Comparison of ENCODE assay signal across 9 cellular contexts in genomic region chr22:20942203-20942902, GRCh38. TPM values are rescaled to one million over a fixed set of nuclear protein-coding genes. Genes with fewer than 3 reads are reported as not detected.
DNase-seq lines count a peak whose midpoint lies in the region; ATAC-seq, FAIRE-seq and TF ChIP-seq lines count a peak whose summit lies in the region.
"Not testable (repeated sequence)": the region's sequence is repeated elsewhere in the genome, so short reads cannot be mapped to it uniquely, and the experiment has no call there.
"Had no signal": no experiment of that assay in that cellular context is flagged by ENCODE, and none has a peak within 500 bp of the region (broad histone marks: within the 10 kb centered on the region; RNA-seq: fewer than 3 reads in every experiment).

No MANE protein-coding gene starts in this region.

- H3K36me3 ChIP-seq in RWPE2 (ENCODE audit: low read depth) (peaks cover 24% of the 10 kb centered on the region), HepG2 (replicated peaks in 1 of 2; ENCODE audit: control insufficient read depth in 1 of 2, insufficient read depth in 2 of 2, low read length in 2 of 2) (peaks cover 15 to 65% of the 10 kb centered on the region in 2 experiments)
- not testable (repeated sequence) for H3K36me3 ChIP-seq in sigmoid colon

- not testable (repeated sequence) for H3K27me3 Mint-ChIP-seq in CD4-positive, alpha-beta T cell; activated B cell treated with CpG ODN at 0.5 μM for 24 hours; effector memory CD8-positive, alpha-beta T cell; naive thymus-derived CD8-positive, alpha-beta T cell

- H3K4me3 Mint-ChIP-seq in CD4-positive, alpha-beta T cell; activated B cell treated with CpG ODN at 0.5 μM for 24 hours: not testable (repeated sequence)
- H3K4me3 Mint-ChIP-seq in effector memory CD8-positive, alpha-beta T cell, result peak overlapping the region; percentile 31 to 49
- H3K4me3 Mint-ChIP-seq in naive thymus-derived CD8-positive, alpha-beta T cell, result peak overlapping the region in 8 of 10 donors; percentile 7 to 58 (median 32)

- DNase-seq in CD4-positive, alpha-beta T cell; RWPE2 (ENCODE audit: low spot score); activated B cell treated with CpG ODN at 0.5 μM for 24 hours; effector memory CD8-positive, alpha-beta T cell; HepG2 (ENCODE audit: low spot score); naive thymus-derived CD8-positive, alpha-beta T cell: not testable (repeated sequence)
- DNase-seq in sigmoid colon, result peak; percentile 15

- not testable (repeated sequence) for ATAC-seq in CD4-positive, alpha-beta T cell (ENCODE audit: poor library complexity); RWPE2 (ENCODE audit: low read depth); activated B cell treated with CpG ODN at 0.5 μM for 24 hours (ENCODE audit: low read depth); effector memory CD8-positive, alpha-beta T cell (replicated peaks); HepG2; naive thymus-derived CD8-positive, alpha-beta T cell

- WGBS in HepG2 (ENCODE audit: low lambda C conversion rate), result 94% methylated on average over 7 of the region's 7 CpGs
- WGBS in sigmoid colon, 2 donors, result 86 to 90% methylated on average over 7 of the region's 7 CpGs

- not testable (repeated sequence) for H2AFZ ChIP-seq in HepG2 (ENCODE audit: low read length)

- H3K79me2 ChIP-seq in HepG2 (ENCODE audit: insufficient read depth, low read length), result peaks cover 92% of the 10 kb centered on the region

- POLR2A ChIA-PET in CD4-positive, alpha-beta T cell (lab: Charles Lee); activated B cell treated with CpG ODN at 0.5 μM for 24 hours (lab: Charles Lee); HepG2 (lab: Yijun Ruan, JAX); naive thymus-derived CD8-positive, alpha-beta T cell (lab: Charles Lee): not testable (repeated sequence)

- not testable (repeated sequence) for BruUV-seq in HepG2 (replicated peaks; lab: Mats Ljungman, UMichigan)

- H3K9me3 Mint-ChIP-seq in CD4-positive, alpha-beta T cell; activated B cell treated with CpG ODN at 0.5 μM for 24 hours; effector memory CD8-positive, alpha-beta T cell; naive thymus-derived CD8-positive, alpha-beta T cell: not testable (repeated sequence)

- FAIRE-seq in HepG2 (lab: Jason Lieb, UNC), result not testable (repeated sequence)

- not testable (repeated sequence) for TF ChIP-seq CTCF in CD4-positive, alpha-beta T cell (IDR thresholded peaks at IDR 0.05); RWPE2 (IDR thresholded peaks at IDR 0.05; ENCODE audit: poor library complexity, severe bottlenecking); activated B cell treated with CpG ODN at 0.5 μM for 24 hours (IDR thresholded peaks at IDR 0.05); HepG2 (CRISPR knock-in tag; IDR thresholded peaks at IDR 0.05); sigmoid colon (IDR thresholded peaks at IDR 0.05)

- peak overlapping the region; percentile 6 for H3K27ac Mint-ChIP-seq in CD4-positive, alpha-beta T cell
- peak overlapping the region; percentile 42 for H3K27ac Mint-ChIP-seq in activated B cell treated with CpG ODN at 0.5 μM for 24 hours
- H3K27ac Mint-ChIP-seq in effector memory CD8-positive, alpha-beta T cell, result peak overlapping the region; percentile 71 to 80
- H3K27ac Mint-ChIP-seq in naive thymus-derived CD8-positive, alpha-beta T cell, result peak overlapping the region in 2 of 10 donors; percentile 33 to 86

- not testable (repeated sequence) for TF ChIP-seq POLR2A in HepG2 (IDR thresholded peaks at IDR 0.05; ENCODE audit: insufficient read depth in 1 of 2, low read depth in 2 of 2, low read length in 2 of 2); sigmoid colon (IDR thresholded peaks at IDR 0.05)

- not testable (repeated sequence) for H3K4me2 ChIP-seq in HepG2 (ENCODE audit: low read depth, low read length)

- not testable (repeated sequence) for H3K9me3 ChIP-seq in CD4-positive, alpha-beta T cell (ENCODE audit: control insufficient read depth, low read length); RWPE2 (ENCODE audit: severe bottlenecking); HepG2 (ENCODE audit: low read length); sigmoid colon

- TF ChIP-seq EP300 in HepG2 (IDR thresholded peaks at IDR 0.05; ENCODE audit: low read depth in 2 of 2, low read length in 2 of 2); HepG2 (CRISPR knock-in tag; IDR thresholded peaks at IDR 0.05; ENCODE audit: borderline replicate concordance); sigmoid colon (IDR thresholded peaks at IDR 0.05): not testable (repeated sequence)

- not testable (repeated sequence) for TF ChIP-seq RAD21 in HepG2 (CRISPR knock-in tag; IDR thresholded peaks at IDR 0.05)

- intact Hi-C loops in CD4-positive, alpha-beta T cell (cut with DNase I, micrococcal nuclease); activated B cell treated with CpG ODN at 0.5 μM for 24 hours (cut with micrococcal nuclease); HepG2 (cut with micrococcal nuclease; ENCODE audit: unreplicated experiment); sigmoid colon (cut with DNase I): not testable (repeated sequence)

- peaks cover 94% of the 10 kb centered on the region for H4K20me1 ChIP-seq in HepG2 (ENCODE audit: insufficient read depth, low read length)

- peaks cover 86% of the 10 kb centered on the region for H3K4me1 Mint-ChIP-seq in CD4-positive, alpha-beta T cell (ENCODE audit: low read depth)
- peaks cover 78% of the 10 kb centered on the region for H3K4me1 Mint-ChIP-seq in activated B cell treated with CpG ODN at 0.5 μM for 24 hours
- H3K4me1 Mint-ChIP-seq in effector memory CD8-positive, alpha-beta T cell (ENCODE audit: low read depth in 2 of 2), result peaks cover 59 to 75% of the 10 kb centered on the region in 2 donors
- peaks cover 40 to 91% (median 90%) of the 10 kb centered on the region in 4 donors for H3K4me1 Mint-ChIP-seq in naive thymus-derived CD8-positive, alpha-beta T cell

- not testable (repeated sequence) for H3K9ac ChIP-seq in HepG2 (ENCODE audit: insufficient read depth, low read depth, low read length)

- in situ Hi-C loops in HepG2 (cut with HindIII; ENCODE audit: extremely low pct_ligation_motif_present, low pct_unique_long_range_greater_than_20kb), result not testable (repeated sequence)

- peaks cover 79% of the 10 kb centered on the region for H3K36me3 Mint-ChIP-seq in CD4-positive, alpha-beta T cell (ENCODE audit: low read depth)
- H3K36me3 Mint-ChIP-seq in activated B cell treated with CpG ODN at 0.5 μM for 24 hours (ENCODE audit: low read depth), result peaks cover 44% of the 10 kb centered on the region
- peaks cover 23% of the 10 kb centered on the region for H3K36me3 Mint-ChIP-seq in effector memory CD8-positive, alpha-beta T cell (ENCODE audit: insufficient read depth)
- H3K36me3 Mint-ChIP-seq in naive thymus-derived CD8-positive, alpha-beta T cell, result peaks cover 0 to 54% (median 2%) of the 10 kb centered on the region in 3 donors

- not testable (repeated sequence) for H3K27me3 ChIP-seq in CD4-positive, alpha-beta T cell (ENCODE audit: control insufficient read depth, insufficient read depth, low read length); RWPE2 (ENCODE audit: insufficient read depth, poor library complexity, severe bottlenecking); HepG2 (ENCODE audit: control insufficient read depth in 1 of 2, insufficient read depth in 2 of 2, low read length in 2 of 2); sigmoid colon

- not testable (repeated sequence) for H3K4me3 ChIP-seq in RWPE2 (ENCODE audit: severe bottlenecking); HepG2 (replicated peaks in 1 of 3; ENCODE audit: insufficient read depth in 1 of 3, low read depth in 2 of 3, low read length in 3 of 3); sigmoid colon

- CTCF ChIA-PET in CD4-positive, alpha-beta T cell (lab: Charles Lee); activated B cell treated with CpG ODN at 0.5 μM for 24 hours (lab: Charles Lee); HepG2 (lab: Yijun Ruan, JAX; ENCODE audit: low intra/inter-chr PET ratio, low total read pairs): not testable (repeated sequence)

- H3K27ac ChIP-seq in CD4-positive, alpha-beta T cell (ENCODE audit: low read depth, low read length); HepG2 (ENCODE audit: extremely low read length, insufficient read depth, low read length); sigmoid colon: not testable (repeated sequence)
- peak overlapping the region; percentile 5 for H3K27ac ChIP-seq in RWPE2 (ENCODE audit: poor library complexity, severe bottlenecking)

- peaks cover 34% of the 10 kb centered on the region for H3K4me1 ChIP-seq in RWPE2 (ENCODE audit: insufficient read depth, poor library complexity, severe bottlenecking)
- peaks cover 91% of the 10 kb centered on the region for H3K4me1 ChIP-seq in HepG2 (ENCODE audit: insufficient read depth, low read length)
- peaks cover 0 to 52% (median 47%) of the 10 kb centered on the region in 4 donors for H3K4me1 ChIP-seq in sigmoid colon

RNA-seq across cellular contexts. Expression of gene AIFM3, which starts 24.7 kb away (rescaled TPM):
- total RNA-seq in CD4-positive, alpha-beta T cell, result under 1 TPM; 0.34 to 0.41 TPM
- total RNA-seq in activated B cell treated with CpG ODN at 0.5 μM for 24 hours, result 0.86 and 1.3 TPM in 2 replicates
- total RNA-seq in HepG2 (2016; rRNA removed; fragmentation: Illumina TruSeq; extraction: Trizol), result 11.0 and 15.3 TPM in 2 replicates
- total RNA-seq in HepG2 (2016; cell fraction: cytosol; rRNA removed; fragmentation: Illumina TruSeq; extraction: Trizol; ENCODE audit: low read depth), result 11.0 and 11.3 TPM in 2 replicates
- total RNA-seq in HepG2 (2016; cell fraction: insoluble cytoplasmic fraction; rRNA removed; fragmentation: Illumina TruSeq; extraction: Trizol), result 8.7 and 17.7 TPM in 2 replicates
- total RNA-seq in HepG2 (2016; cell fraction: membrane; rRNA removed; fragmentation: Illumina TruSeq; extraction: Trizol), result 18.9 and 20.5 TPM in 2 replicates
- 17.3 and 19.2 TPM in 2 replicates for total RNA-seq in HepG2 (2016; cell fraction: nucleus; rRNA removed; fragmentation: Illumina TruSeq; extraction: Trizol)
- 9.0 and 12.0 TPM in 2 replicates for polyA plus RNA-seq in HepG2 (2011; rRNA removed)
- 9.9 and 12.9 TPM in 2 replicates for polyA plus RNA-seq in HepG2 (2011; cell fraction: cytosol; rRNA removed)
- polyA plus RNA-seq in HepG2 (2011; cell fraction: nucleus; rRNA removed), result 124 and 135 TPM in 2 replicates
- 9.3 and 10.2 TPM in 2 replicates for polyA plus RNA-seq in HepG2 (2012)
- polyA plus RNA-seq in HepG2 (2016; cell fraction: cytosol; fragmentation: Illumina TruSeq; extraction: Trizol; ENCODE audit: low read depth), result 9.8 and 11.5 TPM in 2 replicates
- polyA plus RNA-seq in HepG2 (2016; cell fraction: insoluble cytoplasmic fraction; fragmentation: Illumina TruSeq; extraction: Trizol; ENCODE audit: low read depth), result 8.2 and 11.1 TPM in 2 replicates
- polyA plus RNA-seq in HepG2 (2016; cell fraction: membrane; fragmentation: Illumina TruSeq; extraction: Trizol; ENCODE audit: low read depth), result 16.8 and 17.1 TPM in 2 replicates
- 45.0 and 47.7 TPM in 2 replicates for polyA plus RNA-seq in HepG2 (2016; cell fraction: nucleus; fragmentation: Illumina TruSeq; extraction: Trizol; ENCODE audit: insufficient read depth, low read depth)
- polyA minus RNA-seq in HepG2 (2011; rRNA and poly(A)+ RNA removed; ENCODE audit: low replicate concordance), result 0.07 and 13.9 TPM in 2 replicates
- polyA minus RNA-seq in HepG2 (2011; cell fraction: cytosol; rRNA and poly(A)+ RNA removed), result 6.5 and 6.6 TPM in 2 replicates
- 18.9 and 19.3 TPM in 2 replicates for polyA minus RNA-seq in HepG2 (2011; cell fraction: nucleus; rRNA and poly(A)+ RNA removed)
- total RNA-seq in naive thymus-derived CD8-positive, alpha-beta T cell, result 1 to 10 TPM in 1 of 2 experiments, under 1 TPM in 1; 0.47 to 1.3 TPM
- polyA plus RNA-seq in naive thymus-derived CD8-positive, alpha-beta T cell, result under 1 TPM; 0.16 to 0.53 (median 0.32) TPM
- total RNA-seq in sigmoid colon, result 1 to 10 TPM in 3 of 4 donors, under 1 TPM in 1; 0.66 to 1.9 (median 1.3) TPM
- 100 to 1,000 TPM in 1 of 3 donors, 10 to 100 TPM in 2; 72.6 to 105 (median 91.3) TPM for polyA plus RNA-seq in sigmoid colon
- total RNA-seq: HT1080 had no signal
- polyA plus RNA-seq: CD4-positive, alpha-beta memory T cell had no signal

RNA-seq across cellular contexts. Expression of gene CRKL, which starts 25.1 kb away (rescaled TPM):
- 10 to 100 TPM; 41.9 to 43.5 TPM for total RNA-seq in CD4-positive, alpha-beta T cell
- total RNA-seq in activated B cell treated with CpG ODN at 0.5 μM for 24 hours (51.1 and 55.7 TPM in 2 replicates), HepG2 (2016; rRNA removed; fragmentation: Illumina TruSeq; extraction: Trizol) (60.6 and 75.5 TPM in 2 replicates), sigmoid colon (10 to 100 TPM; 35.6 to 37.1 (median 36.4) TPM)
- 31.3 and 33.5 TPM in 2 replicates for total RNA-seq in HepG2 (2016; cell fraction: cytosol; rRNA removed; fragmentation: Illumina TruSeq; extraction: Trizol; ENCODE audit: low read depth)
- 61.8 and 67.5 TPM in 2 replicates for total RNA-seq in HepG2 (2016; cell fraction: insoluble cytoplasmic fraction; rRNA removed; fragmentation: Illumina TruSeq; extraction: Trizol)
- 27.3 and 27.5 TPM in 2 replicates for total RNA-seq in HepG2 (2016; cell fraction: membrane; rRNA removed; fragmentation: Illumina TruSeq; extraction: Trizol)
- total RNA-seq in HepG2 (2016; cell fraction: nucleus; rRNA removed; fragmentation: Illumina TruSeq; extraction: Trizol), result 33.6 and 40.5 TPM in 2 replicates
- polyA plus RNA-seq in HepG2 (2011; rRNA removed) (35.0 and 37.4 TPM in 2 replicates), sigmoid colon (10 to 100 TPM; 16.8 to 25.0 (median 21.3) TPM)
- 27.9 and 33.2 TPM in 2 replicates for polyA plus RNA-seq in HepG2 (2011; cell fraction: cytosol; rRNA removed)
- polyA plus RNA-seq in HepG2 (2011; cell fraction: nucleus; rRNA removed), result 28.4 and 33.0 TPM in 2 replicates
- polyA plus RNA-seq in HepG2 (2012), result 35.2 and 35.3 TPM in 2 replicates
- 1.8 and 2.0 TPM in 2 replicates for polyA plus RNA-seq in HepG2 (2016; cell fraction: cytosol; fragmentation: Illumina TruSeq; extraction: Trizol; ENCODE audit: low read depth)
- 51.7 and 54.5 TPM in 2 replicates for polyA plus RNA-seq in HepG2 (2016; cell fraction: insoluble cytoplasmic fraction; fragmentation: Illumina TruSeq; extraction: Trizol; ENCODE audit: low read depth)
- polyA plus RNA-seq in HepG2 (2016; cell fraction: membrane; fragmentation: Illumina TruSeq; extraction: Trizol; ENCODE audit: low read depth), result 8.2 and 8.3 TPM in 2 replicates
- polyA plus RNA-seq in HepG2 (2016; cell fraction: nucleus; fragmentation: Illumina TruSeq; extraction: Trizol; ENCODE audit: insufficient read depth, low read depth), result 43.1 and 45.5 TPM in 2 replicates
- 24.4 and 79.1 TPM in 2 replicates for polyA minus RNA-seq in HepG2 (2011; rRNA and poly(A)+ RNA removed; ENCODE audit: low replicate concordance)
- polyA minus RNA-seq in HepG2 (2011; cell fraction: cytosol; rRNA and poly(A)+ RNA removed), result 48.4 and 52.7 TPM in 2 replicates
- polyA minus RNA-seq in HepG2 (2011; cell fraction: nucleus; rRNA and poly(A)+ RNA removed), result 20.6 and 30.0 TPM in 2 replicates
- total RNA-seq in naive thymus-derived CD8-positive, alpha-beta T cell, result 10 to 100 TPM; 75.1 to 79.0 TPM
- polyA plus RNA-seq in naive thymus-derived CD8-positive, alpha-beta T cell, result 10 to 100 TPM; 39.0 to 53.8 (median 40.1) TPM

RNA-seq across cellular contexts. Expression of gene LZTR1, which starts 39.7 kb away (rescaled TPM):
- 10 to 100 TPM; 48.4 to 51.3 TPM for total RNA-seq in CD4-positive, alpha-beta T cell
- total RNA-seq in activated B cell treated with CpG ODN at 0.5 μM for 24 hours (79.2 and 89.3 TPM in 2 replicates), HepG2 (2016; rRNA removed; fragmentation: Illumina TruSeq; extraction: Trizol) (12.0 and 22.4 TPM in 2 replicates), sigmoid colon (10 to 100 TPM; 30.8 to 50.4 (median 35.8) TPM)
- 6.7 and 7.2 TPM in 2 replicates for total RNA-seq in HepG2 (2016; cell fraction: cytosol; rRNA removed; fragmentation: Illumina TruSeq; extraction: Trizol; ENCODE audit: low read depth)
- total RNA-seq in HepG2 (2016; cell fraction: insoluble cytoplasmic fraction; rRNA removed; fragmentation: Illumina TruSeq; extraction: Trizol), result 11.0 and 24.0 TPM in 2 replicates
- 7.2 and 7.5 TPM in 2 replicates for total RNA-seq in HepG2 (2016; cell fraction: membrane; rRNA removed; fragmentation: Illumina TruSeq; extraction: Trizol)
- total RNA-seq in HepG2 (2016; cell fraction: nucleus; rRNA removed; fragmentation: Illumina TruSeq; extraction: Trizol), result 24.0 and 31.5 TPM in 2 replicates
- polyA plus RNA-seq in HepG2 (2011; rRNA removed) (21.8 and 36.0 TPM in 2 replicates), sigmoid colon (10 to 100 TPM; 10.2 to 40.5 (median 12.5) TPM)
- polyA plus RNA-seq in HepG2 (2011; cell fraction: cytosol; rRNA removed), result 7.8 and 11.5 TPM in 2 replicates
- polyA plus RNA-seq in HepG2 (2011; cell fraction: nucleus; rRNA removed), result 218 and 255 TPM in 2 replicates
- 16.0 and 20.8 TPM in 2 replicates for polyA plus RNA-seq in HepG2 (2012)
- polyA plus RNA-seq in HepG2 (2016; cell fraction: cytosol; fragmentation: Illumina TruSeq; extraction: Trizol; ENCODE audit: low read depth), result 1.7 and 1.9 TPM in 2 replicates
- polyA plus RNA-seq in HepG2 (2016; cell fraction: insoluble cytoplasmic fraction; fragmentation: Illumina TruSeq; extraction: Trizol; ENCODE audit: low read depth), result 10.7 and 13.3 TPM in 2 replicates
- polyA plus RNA-seq in HepG2 (2016; cell fraction: membrane; fragmentation: Illumina TruSeq; extraction: Trizol; ENCODE audit: low read depth), result 3.5 and 4.4 TPM in 2 replicates
- 85.8 and 92.2 TPM in 2 replicates for polyA plus RNA-seq in HepG2 (2016; cell fraction: nucleus; fragmentation: Illumina TruSeq; extraction: Trizol; ENCODE audit: insufficient read depth, low read depth)
- 28.9 and 51.0 TPM in 2 replicates for polyA minus RNA-seq in HepG2 (2011; rRNA and poly(A)+ RNA removed; ENCODE audit: low replicate concordance)
- 12.1 and 13.7 TPM in 2 replicates for polyA minus RNA-seq in HepG2 (2011; cell fraction: cytosol; rRNA and poly(A)+ RNA removed)
- 71.7 and 79.9 TPM in 2 replicates for polyA minus RNA-seq in HepG2 (2011; cell fraction: nucleus; rRNA and poly(A)+ RNA removed)
- 100 to 1,000 TPM in 1 of 2 experiments, 10 to 100 TPM in 1; 92.9 to 103 TPM for total RNA-seq in naive thymus-derived CD8-positive, alpha-beta T cell
- 10 to 100 TPM in 2 of 3 donors, 1 to 10 TPM in 1; 8.6 to 14.5 (median 12.3) TPM for polyA plus RNA-seq in naive thymus-derived CD8-positive, alpha-beta T cell

RNA-seq across cellular contexts. Expression of gene THAP7, which starts 59.6 kb away (rescaled TPM):
- total RNA-seq in CD4-positive, alpha-beta T cell, result 10 to 100 TPM; 82.7 to 84.0 TPM
- total RNA-seq in activated B cell treated with CpG ODN at 0.5 μM for 24 hours (27.1 and 32.3 TPM in 2 replicates), HepG2 (2016; rRNA removed; fragmentation: Illumina TruSeq; extraction: Trizol) (20.4 and 25.5 TPM in 2 replicates), sigmoid colon (10 to 100 TPM; 39.2 to 59.4 (median 45.4) TPM)
- total RNA-seq in HepG2 (2016; cell fraction: cytosol; rRNA removed; fragmentation: Illumina TruSeq; extraction: Trizol; ENCODE audit: low read depth), result 10.9 and 13.4 TPM in 2 replicates
- total RNA-seq in HepG2 (2016; cell fraction: insoluble cytoplasmic fraction; rRNA removed; fragmentation: Illumina TruSeq; extraction: Trizol), result 22.1 and 23.8 TPM in 2 replicates
- 19.2 and 23.3 TPM in 2 replicates for total RNA-seq in HepG2 (2016; cell fraction: membrane; rRNA removed; fragmentation: Illumina TruSeq; extraction: Trizol)
- 18.4 and 19.1 TPM in 2 replicates for total RNA-seq in HepG2 (2016; cell fraction: nucleus; rRNA removed; fragmentation: Illumina TruSeq; extraction: Trizol)
- polyA plus RNA-seq in HepG2 (2011; rRNA removed) (13.0 and 16.4 TPM in 2 replicates), sigmoid colon (10 to 100 TPM; 19.9 to 32.0 (median 22.2) TPM)
- 11.4 and 17.5 TPM in 2 replicates for polyA plus RNA-seq in HepG2 (2011; cell fraction: cytosol; rRNA removed)
- 53.1 and 55.7 TPM in 2 replicates for polyA plus RNA-seq in HepG2 (2011; cell fraction: nucleus; rRNA removed)
- 7.6 and 9.2 TPM in 2 replicates for polyA plus RNA-seq in HepG2 (2012)
- polyA plus RNA-seq in HepG2 (2016; cell fraction: cytosol; fragmentation: Illumina TruSeq; extraction: Trizol; ENCODE audit: low read depth), result 11.6 and 14.4 TPM in 2 replicates
- polyA plus RNA-seq in HepG2 (2016; cell fraction: insoluble cytoplasmic fraction; fragmentation: Illumina TruSeq; extraction: Trizol; ENCODE audit: low read depth), result 22.2 and 26.6 TPM in 2 replicates
- 17.6 and 24.0 TPM in 2 replicates for polyA plus RNA-seq in HepG2 (2016; cell fraction: membrane; fragmentation: Illumina TruSeq; extraction: Trizol; ENCODE audit: low read depth)
- polyA plus RNA-seq in HepG2 (2016; cell fraction: nucleus; fragmentation: Illumina TruSeq; extraction: Trizol; ENCODE audit: insufficient read depth, low read depth), result 42.7 and 46.0 TPM in 2 replicates
- polyA minus RNA-seq in HepG2 (2011; rRNA and poly(A)+ RNA removed; ENCODE audit: low replicate concordance), result 19.9 and 30.3 TPM in 2 replicates
- polyA minus RNA-seq in HepG2 (2011; cell fraction: cytosol; rRNA and poly(A)+ RNA removed), result 6.9 and 7.9 TPM in 2 replicates
- 34.2 and 38.9 TPM in 2 replicates for polyA minus RNA-seq in HepG2 (2011; cell fraction: nucleus; rRNA and poly(A)+ RNA removed)
- total RNA-seq in naive thymus-derived CD8-positive, alpha-beta T cell, result 10 to 100 TPM; 68.5 to 70.5 TPM
- 10 to 100 TPM; 31.7 to 55.5 (median 41.1) TPM for polyA plus RNA-seq in naive thymus-derived CD8-positive, alpha-beta T cell
